Comparison of ENCODE assay signal across 2 cellular contexts in genomic region chr2:68303902-68304272, GRCh38. TPM values are rescaled to one million over a fixed set of nuclear protein-coding genes. Genes with fewer than 3 reads are reported as not detected.
"Had no signal": no experiment of that assay in that cellular context is flagged by ENCODE, and none has a peak within 500 bp of the region (broad histone marks: within the 10 kb centered on the region; RNA-seq: fewer than 3 reads in every experiment).

No MANE protein-coding gene starts in this region.

RNA-seq across cellular contexts. Expression of gene CNRIP1, which starts 15.9 kb away (rescaled TPM):
- total RNA-seq: OCI-LY7, PC-9 had no signal
